ENCODE assay signal across 13 cellular contexts in the genomic region with DNA sequence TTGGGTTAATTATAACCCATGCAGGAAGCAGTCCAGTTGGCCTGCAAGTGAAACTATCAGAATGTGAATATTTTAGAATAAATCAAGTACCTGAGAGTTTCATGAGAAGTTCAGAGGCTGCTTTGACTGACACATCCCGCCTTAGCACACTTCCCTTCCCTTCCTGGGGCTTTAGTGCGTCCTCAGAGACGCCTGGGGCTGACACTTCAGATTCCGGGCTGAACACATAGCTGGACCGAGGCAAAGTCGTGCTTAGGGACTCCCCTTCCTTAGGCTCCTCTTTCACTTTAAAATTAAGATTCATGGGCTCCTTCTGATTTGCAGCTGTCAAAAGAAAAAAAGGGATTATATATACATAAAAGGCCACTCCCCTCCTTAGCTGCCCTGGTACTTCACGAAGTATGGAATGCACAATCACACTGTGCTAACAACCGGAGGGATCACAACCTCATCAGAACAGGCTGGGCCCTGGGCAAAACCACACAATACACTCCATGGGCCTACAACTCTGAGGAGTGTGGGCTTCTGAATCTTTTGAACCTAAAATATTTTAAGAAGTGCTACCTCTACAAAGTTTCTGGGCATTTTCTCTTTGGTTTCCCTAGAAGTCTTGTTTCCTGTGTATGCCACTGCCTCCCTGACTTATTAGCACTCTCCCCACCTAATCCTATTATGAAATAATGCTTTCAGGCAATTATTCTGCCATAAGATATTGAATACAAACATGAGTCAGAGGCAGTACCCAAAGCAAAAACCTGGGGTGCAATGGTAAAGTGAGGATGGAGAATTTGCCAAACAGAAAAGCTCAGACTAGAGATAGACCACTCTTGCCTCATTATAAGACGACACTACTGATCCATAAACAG.
DNase-seq lines count a peak whose midpoint lies in the region; ATAC-seq and TF ChIP-seq lines count a peak whose summit lies in the region.
"Had no signal": no experiment of that assay in that cellular context is flagged by ENCODE, and none has a peak within 500 bp of the region (broad histone marks: within the 10 kb centered on the region; RNA-seq: fewer than 3 reads in every experiment).

No MANE protein-coding gene starts in this region.

- no peak overlapping the region for H3K9ac ChIP-seq in mammary epithelial cell (ENCODE audit: insufficient read depth, low read length)
- H3K9ac ChIP-seq in skeletal muscle tissue (ENCODE audit: low read depth in 1 of 3, low read length in 3 of 3), result peak overlapping the region in 2 of 3 donors; percentile 27 to 58

- no peak overlapping the region for H3K27ac ChIP-seq in mammary epithelial cell (ENCODE audit: insufficient read depth, low read depth, low read length)
- H3K27ac ChIP-seq in skeletal muscle tissue (ENCODE audit: low read depth, low read length), result peak overlapping the region; percentile 43
- H3K27ac ChIP-seq: A549 had no signal

- H3K4me3 ChIP-seq in mammary epithelial cell (replicated peaks in 1 of 3; ENCODE audit: insufficient read depth in 1 of 3, low read depth in 2 of 3, low read length in 3 of 3) (no peak overlapping the region), skeletal muscle tissue (ENCODE audit: low read length in 3 of 3) (peak overlapping the region; percentile 13 to 32 (median 23))
- H3K4me3 ChIP-seq: A549 had no signal

- no peak for TF ChIP-seq CTCF in mammary epithelial cell (conservative IDR thresholded peaks at IDR 0.05 in 1 of 2, IDR thresholded peaks at IDR 0.05 in 1 of 2; ENCODE audit: extremely low read depth in 1 of 2, insufficient read depth in 1 of 2, low read depth in 1 of 2, low read length in 2 of 2)

- no peaks in the 10 kb centered on the region for H3K9me3 Mint-ChIP-seq in activated T-cell treated with anti-CD3 and anti-CD28 coated beads, Interleukin-2, amount 50 U/mL, for 24 hours
- H3K9me3 Mint-ChIP-seq: naive B cell had no signal

- H3K9me3 ChIP-seq in mammary epithelial cell (replicated peaks; ENCODE audit: insufficient read depth, low read length), result no peaks in the 10 kb centered on the region
- no peaks in the 10 kb centered on the region for H3K9me3 ChIP-seq in skeletal muscle tissue (ENCODE audit: control insufficient read depth in 3 of 3, low read length in 3 of 3)
- H3K9me3 ChIP-seq: A549 had no signal

- ATAC-seq in HG02852 (IDR thresholded peaks at IDR 0.05; ENCODE audit: unreplicated experiment), result peak; percentile 35
- ATAC-seq: A549 had no signal

- dilution Hi-C loops in mammary epithelial cell (cut with HindIII; ENCODE audit: low sequenced_read_pairs), result no loop called here

- no peak overlapping the region for H2AFZ ChIP-seq in mammary epithelial cell (ENCODE audit: low read depth, low read length)

- H3K27ac Mint-ChIP-seq in activated T-cell treated with anti-CD3 and anti-CD28 coated beads, Interleukin-2, amount 50 U/mL, for 24 hours, result peak overlapping the region; percentile 32

- no peak overlapping the region for H3K4me2 ChIP-seq in mammary epithelial cell (ENCODE audit: insufficient read depth, low read depth, low read length)
- H3K4me2 ChIP-seq: A549 had no signal

- DNase-seq in activated T-cell treated with anti-CD3 and anti-CD28 coated beads, Interleukin-2, amount 50 U/mL, for 24 hours, result no peak
- no peak for DNase-seq in activated T-cell treated with anti-CD3 and anti-CD28 coated beads, Interleukin-2, amount 50 U/mL, for 48 hours
- DNase-seq in mammary epithelial cell (peak; percentile 18), nucleus accumbens (lab: John Stamatoyannopoulos, UW) (no peak), NCI-H1930 (lab: John Stamatoyannopoulos, UW) (no peak)
- DNase-seq in activated CD4-positive, alpha-beta T cell treated with anti-CD3 and anti-CD28 coated beads, Interleukin-2, amount 50 U/mL, for 1 hour, result no peak
- DNase-seq: activated CD8-positive, alpha-beta memory T cell treated with anti-CD3 and anti-CD28 coated beads, Interleukin-2, amount 50 U/mL, for 48 hours; DMS79 treated with DMSO at 0.1 percent for 48 hours; naive B cell; NCI-H1092 had no signal

- intact Hi-C loops in mammary epithelial cell (cut with micrococcal nuclease), result no loop called here

- H3K27me3 Mint-ChIP-seq in activated T-cell treated with anti-CD3 and anti-CD28 coated beads, Interleukin-2, amount 50 U/mL, for 24 hours, result no peaks in the 10 kb centered on the region
- H3K27me3 Mint-ChIP-seq: naive B cell had no signal

- in situ Hi-C loops in mammary epithelial cell (cut with MboI; ENCODE audit: low sequenced_read_pairs in 2 of 2), result no loop called here

- TSS peak; percentile 89 for BruUV-seq in mammary epithelial cell (replicated peaks; lab: Mats Ljungman, UMichigan)

- WGBS in mammary epithelial cell (ENCODE audit: low coverage, missing lambda C conversion rate), result 87% methylated on average over 8 of the region's 9 CpGs

- H3K4me1 Mint-ChIP-seq in activated T-cell treated with anti-CD3 and anti-CD28 coated beads, Interleukin-2, amount 50 U/mL, for 24 hours (ENCODE audit: low read depth), result peaks cover 53% of the 10 kb centered on the region

- no peaks in the 10 kb centered on the region for H4K20me1 ChIP-seq in mammary epithelial cell (ENCODE audit: insufficient read depth, low read length)

- peaks cover 82% of the 10 kb centered on the region for H3K36me3 Mint-ChIP-seq in activated T-cell treated with anti-CD3 and anti-CD28 coated beads, Interleukin-2, amount 50 U/mL, for 24 hours (ENCODE audit: low read depth)

- CTCF ChIA-PET in mammary epithelial cell (lab: Charles Lee; ENCODE audit: low non-redundant PET), result no interaction called here

- H3K36me3 ChIP-seq in mammary epithelial cell (ENCODE audit: insufficient read depth, low read length), result no peaks in the 10 kb centered on the region
- H3K36me3 ChIP-seq in skeletal muscle tissue (ENCODE audit: control insufficient read depth in 3 of 3, insufficient read depth in 3 of 3, low read length in 3 of 3), result no peaks in the 10 kb centered on the region

- H3K27me3 ChIP-seq in mammary epithelial cell (ENCODE audit: insufficient read depth, low read length) (no peaks in the 10 kb centered on the region), skeletal muscle tissue (ENCODE audit: control insufficient read depth in 3 of 3, insufficient read depth in 3 of 3, low read length in 3 of 3) (no peaks in the 10 kb centered on the region)

- peaks cover 10% of the 10 kb centered on the region for H3K4me1 ChIP-seq in mammary epithelial cell (ENCODE audit: insufficient read depth, low read length)
- peaks cover 13 to 16% (median 16%) of the 10 kb centered on the region in 3 donors for H3K4me1 ChIP-seq in skeletal muscle tissue (ENCODE audit: control insufficient read depth in 3 of 3, insufficient read depth in 3 of 3, low read length in 3 of 3)
- H3K4me1 ChIP-seq: A549 had no signal

- H3K4me3 Mint-ChIP-seq in activated T-cell treated with anti-CD3 and anti-CD28 coated beads, Interleukin-2, amount 50 U/mL, for 24 hours, result no peak overlapping the region

- no peaks in the 10 kb centered on the region for H3K79me2 ChIP-seq in mammary epithelial cell (ENCODE audit: insufficient read depth, low read length)

Comparison
In these comparisons a context has a peak if more than half of its experiments do, and no peak if none do; other contexts are left out.
1. H3K4me3 ChIP-seq: peak in skeletal muscle tissue (3 of 3); none in mammary epithelial cell (0 of 3).